ENCODE assay signal across 34 cellular contexts in genomic region chr5:77839691-77840090, GRCh38.
"Had no signal": no experiment of that assay in that cellular context is flagged by ENCODE, and none has a peak within 500 bp of the region (broad histone marks: within the 10 kb centered on the region; RNA-seq: fewer than 3 reads in every experiment).

No MANE protein-coding gene starts in this region.

- H3K27ac ChIP-seq: adrenal gland, body of pancreas, brain microvascular endothelial cell, breast epithelium, cardiac muscle cell, VCaP had no signal

- H3K9me3 ChIP-seq: adrenal gland, body of pancreas, breast epithelium had no signal

- FAIRE-seq: astrocyte, TTC549 had no signal

- H3K27me3 ChIP-seq: adrenal gland, brain microvascular endothelial cell, breast epithelium had no signal

- H3K4me3 ChIP-seq: adrenal gland, body of pancreas, breast epithelium, cardiac muscle cell had no signal

- H3K36me3 ChIP-seq: adrenal gland, brain microvascular endothelial cell, breast epithelium, cardiac muscle cell had no signal

- DNase-seq: activated B cell treated with CpG ODN at 0.5 μM for 24 hours; activated CD4-positive, alpha-beta memory T cell treated with anti-CD3 and anti-CD28 coated beads for 36 hours; activated CD4-positive, alpha-beta T cell treated with anti-CD3 and anti-CD28 coated beads for 4 hours; activated CD4-positive, alpha-beta T cell treated with anti-CD3 and anti-CD28 coated beads, Interleukin-2, amount 10 ng/mL, durations not matched to agents 24 days and 14 days; activated CD4-positive, alpha-beta T cell treated with anti-CD3 and anti-CD28 coated beads, Interleukin-2, amount 50 U/mL, for 1 hour; activated CD4-positive, alpha-beta T cell treated with anti-CD3 and anti-CD28 coated beads, Interleukin-2, amount 50 U/mL, for 4 hours; activated CD4-positive, CD25-positive, alpha-beta regulatory T cell treated with anti-CD3 and anti-CD28 coated beads, Interleukin-2, amount 50 U/mL, for 72 hours; activated CD8-positive, alpha-beta memory T cell treated with anti-CD3 and anti-CD28 coated beads, Interleukin-2, amount 50 U/mL, for 4 hours; activated CD8-positive, alpha-beta T cell treated with anti-CD3 and anti-CD28 coated beads for 36 hours; activated effector memory CD4-positive, alpha-beta T cell treated with anti-CD3 and anti-CD28 coated beads, Interleukin-2, amount 50 U/mL, for 16 hours; activated gamma-delta T cell treated with Interleukin-2 at 50 U/mL for 16 hours; activated naive CD4-positive, alpha-beta T cell; activated naive CD4-positive, alpha-beta T cell treated with anti-CD3 and anti-CD28 coated beads for 36 hours; activated naive CD4-positive, alpha-beta T cell treated with anti-CD3 and anti-CD28 coated beads, Interleukin-2, amount 50 U/mL, for 16 hours; activated naive CD8-positive, alpha-beta T cell treated with anti-CD3 and anti-CD28 coated beads for 36 hours; activated T-cell treated with anti-CD3 and anti-CD28 coated beads for 4 hours; activated T-cell treated with anti-CD3 and anti-CD28 coated beads, Interleukin-2, amount 50 U/mL, for 1 hour; activated T-cell treated with anti-CD3 and anti-CD28 coated beads, Interleukin-2, amount 50 U/mL, for 4 hours; activated T-cell treated with anti-CD3 and anti-CD28 coated beads, Interleukin-2, amount 50 U/mL, for 72 hours; adrenal gland; amniotic stem cell; aorta; body of pancreas; brain microvascular endothelial cell; caudate nucleus; cerebellar nuclear complex; T-helper 1 cell; T-helper 2 cell; T-helper 9 cell had no signal

- H3K4me1 ChIP-seq: breast epithelium had no signal
